Comparison of ENCODE assay signal across 9 cellular contexts in genomic region chr2:67840460-67841068, GRCh38.
DNase-seq lines count a peak whose midpoint lies in the region; ATAC-seq and TF ChIP-seq lines count a peak whose summit lies in the region.
"Had no signal": no experiment of that assay in that cellular context is flagged by ENCODE, and none has a peak within 500 bp of the region (broad histone marks: within the 10 kb centered on the region; RNA-seq: fewer than 3 reads in every experiment).

No MANE protein-coding gene starts in this region.

- no peaks in the 10 kb centered on the region for H3K9me2 ChIP-seq in SU-DHL-6 (replicated peaks; ENCODE audit: insufficient read depth, low read length)

- H2AFZ ChIP-seq in SU-DHL-6 (ENCODE audit: low read depth, low read length, severe bottlenecking): no peak overlapping the region

- H4K20me1 ChIP-seq in SU-DHL-6 (ENCODE audit: low read depth, low read length): no peaks in the 10 kb centered on the region
- H4K20me1 ChIP-seq: BLaER1 had no signal

- no peaks in the 10 kb centered on the region for H3K9me3 ChIP-seq in SU-DHL-6 (ENCODE audit: insufficient read depth, low read length)
- H3K9me3 ChIP-seq: BLaER1 had no signal

- peak; percentile 39 for TF ChIP-seq CTCF in SU-DHL-6 (IDR thresholded peaks at IDR 0.05; ENCODE audit: insufficient read depth, low read length, poor library complexity, severe bottlenecking)
- TF ChIP-seq CTCF in epithelial cell of proximal tubule (conservative IDR thresholded peaks at IDR 0.05; ENCODE audit: low read depth, low read length): peak; percentile 100

- DNase-seq in NCI-H1436 (lab: John Stamatoyannopoulos, UW): peak; percentile 32
- no peak for DNase-seq in NCI-H1436 treated with DMSO at 0.1 percent for 48 hours (lab: John Stamatoyannopoulos, UW)
- DNase-seq in NAMALWA (ENCODE audit: low spot score): peak; percentile 57
- no peak for DNase-seq in epithelial cell of proximal tubule (ENCODE audit: low read depth)
- peak; percentile 66 for DNase-seq in midbrain (lab: John Stamatoyannopoulos, UW)
- DNase-seq in ureter (ENCODE audit: low spot score): peak; percentile 74

- no peak overlapping the region for H3K4me2 ChIP-seq in SU-DHL-6 (ENCODE audit: low read depth, low read length, poor library complexity, severe bottlenecking)
- H3K4me2 ChIP-seq: BLaER1 had no signal

- H3K4me3 ChIP-seq in SU-DHL-6 (ENCODE audit: insufficient read depth, low read length, poor library complexity, severe bottlenecking) (no peak overlapping the region), epithelial cell of proximal tubule (ENCODE audit: low read depth, low read length) (no peak overlapping the region)
- H3K4me3 ChIP-seq: BLaER1 had no signal

- H3F3A ChIP-seq in SU-DHL-6 (ENCODE audit: insufficient read depth): no peaks in the 10 kb centered on the region

- H3K9ac ChIP-seq in SU-DHL-6 (ENCODE audit: low read length): no peak overlapping the region
- H3K9ac ChIP-seq: BLaER1 had no signal

- H3K36me3 ChIP-seq in SU-DHL-6 (ENCODE audit: low read length): no peaks in the 10 kb centered on the region
- H3K36me3 ChIP-seq: BLaER1 had no signal

- H3K27me3 ChIP-seq in SU-DHL-6 (ENCODE audit: low read length): no peaks in the 10 kb centered on the region
- H3K27me3 ChIP-seq: BLaER1 had no signal

- H3K27ac ChIP-seq in SU-DHL-6 (ENCODE audit: low read depth, low read length): no peak overlapping the region
- H3K27ac ChIP-seq: BLaER1 had no signal

- peak; percentile 65 for ATAC-seq in GM21786 (IDR thresholded peaks at IDR 0.05; ENCODE audit: unreplicated experiment)

- no peaks in the 10 kb centered on the region for H3K79me2 ChIP-seq in SU-DHL-6 (ENCODE audit: insufficient read depth, low read length)

Comparison
In these comparisons a context has a peak if more than half of its experiments do, and no peak if none do; other contexts are left out.
1. DNase-seq: peak in NCI-H1436 (single experiment), NAMALWA (single experiment), midbrain (single experiment) and ureter (single experiment); none in NCI-H1436 treated with DMSO at 0.1 percent for 48 hours (single experiment) and epithelial cell of proximal tubule (single experiment).